In the genomic region with DNA sequence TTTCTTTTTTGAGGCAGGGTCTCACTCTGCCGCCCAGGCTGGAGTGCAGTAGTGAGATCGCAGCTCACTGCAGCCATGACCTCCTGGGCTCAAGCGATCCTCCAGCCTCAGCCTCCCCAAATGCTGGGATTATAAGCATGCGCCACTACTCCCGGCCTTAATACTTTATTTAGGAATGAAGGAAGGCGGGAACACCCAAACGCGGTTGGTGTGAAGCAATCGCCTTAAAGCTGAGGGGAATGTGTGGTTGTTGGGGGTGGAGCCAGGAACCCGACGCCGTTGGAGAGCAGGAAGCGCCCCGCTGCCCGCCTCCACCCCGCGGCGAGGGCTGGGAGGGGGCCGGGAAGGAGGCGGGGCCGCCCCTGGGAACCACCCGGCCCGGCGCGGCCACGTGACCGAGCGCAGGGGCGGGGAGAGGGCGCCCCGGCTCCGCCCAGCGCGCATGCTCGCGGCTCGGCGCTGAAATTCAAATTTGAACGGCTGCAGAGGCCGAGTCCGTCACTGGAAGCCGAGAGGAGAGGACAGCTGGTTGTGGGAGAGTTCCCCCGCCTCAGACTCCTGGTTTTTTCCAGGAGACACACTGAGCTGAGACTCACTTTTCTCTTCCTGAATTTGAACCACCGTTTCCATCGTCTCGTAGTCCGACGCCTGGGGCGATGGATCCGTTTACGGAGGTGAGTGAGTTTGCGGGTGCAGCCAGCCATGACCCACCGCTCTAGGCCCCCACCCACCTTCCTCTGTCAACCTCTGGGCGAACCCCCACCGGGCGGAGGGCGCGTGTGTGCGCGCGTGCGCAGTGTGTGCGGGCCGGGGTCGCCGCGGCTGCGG, we compare ENCODE assay signal across 8 cellular contexts. TPM values are rescaled to one million over a fixed set of nuclear protein-coding genes. Genes with fewer than 3 reads are reported as not detected.
DNase-seq lines count a peak whose midpoint lies in the region; ATAC-seq and TF ChIP-seq lines count a peak whose summit lies in the region.

A gene with protein sequence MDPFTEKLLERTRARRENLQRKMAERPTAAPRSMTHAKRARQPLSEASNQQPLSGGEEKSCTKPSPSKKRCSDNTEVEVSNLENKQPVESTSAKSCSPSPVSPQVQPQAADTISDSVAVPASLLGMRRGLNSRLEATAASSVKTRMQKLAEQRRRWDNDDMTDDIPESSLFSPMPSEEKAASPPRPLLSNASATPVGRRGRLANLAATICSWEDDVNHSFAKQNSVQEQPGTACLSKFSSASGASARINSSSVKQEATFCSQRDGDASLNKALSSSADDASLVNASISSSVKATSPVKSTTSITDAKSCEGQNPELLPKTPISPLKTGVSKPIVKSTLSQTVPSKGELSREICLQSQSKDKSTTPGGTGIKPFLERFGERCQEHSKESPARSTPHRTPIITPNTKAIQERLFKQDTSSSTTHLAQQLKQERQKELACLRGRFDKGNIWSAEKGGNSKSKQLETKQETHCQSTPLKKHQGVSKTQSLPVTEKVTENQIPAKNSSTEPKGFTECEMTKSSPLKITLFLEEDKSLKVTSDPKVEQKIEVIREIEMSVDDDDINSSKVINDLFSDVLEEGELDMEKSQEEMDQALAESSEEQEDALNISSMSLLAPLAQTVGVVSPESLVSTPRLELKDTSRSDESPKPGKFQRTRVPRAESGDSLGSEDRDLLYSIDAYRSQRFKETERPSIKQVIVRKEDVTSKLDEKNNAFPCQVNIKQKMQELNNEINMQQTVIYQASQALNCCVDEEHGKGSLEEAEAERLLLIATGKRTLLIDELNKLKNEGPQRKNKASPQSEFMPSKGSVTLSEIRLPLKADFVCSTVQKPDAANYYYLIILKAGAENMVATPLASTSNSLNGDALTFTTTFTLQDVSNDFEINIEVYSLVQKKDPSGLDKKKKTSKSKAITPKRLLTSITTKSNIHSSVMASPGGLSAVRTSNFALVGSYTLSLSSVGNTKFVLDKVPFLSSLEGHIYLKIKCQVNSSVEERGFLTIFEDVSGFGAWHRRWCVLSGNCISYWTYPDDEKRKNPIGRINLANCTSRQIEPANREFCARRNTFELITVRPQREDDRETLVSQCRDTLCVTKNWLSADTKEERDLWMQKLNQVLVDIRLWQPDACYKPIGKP (plus strand): TSS at position 492 of the 828 bp plus-strand sequence. CDS start 165 bp downstream, at position 657.

- no peaks in the 10 kb centered on the region for H3K27me3 ChIP-seq in kidney epithelial cell (ENCODE audit: control insufficient read depth, insufficient read depth, low read length)

- peak within 1 kb of the TSS; percentile 94 for H3K4me3 ChIP-seq in kidney epithelial cell (ENCODE audit: low read depth, low read length)

- H3K4me3 Mint-ChIP-seq in chondrocyte (ENCODE audit: unreplicated experiment) = peak within 1 kb of the TSS; percentile 74

- ATAC-seq in GM19025 (IDR thresholded peaks at IDR 0.05; ENCODE audit: low read depth, unreplicated experiment) (peak; percentile 83), HG03280 (IDR thresholded peaks at IDR 0.05; ENCODE audit: unreplicated experiment) (peak; percentile 78)

- H3K36me3 Mint-ChIP-seq in chondrocyte (ENCODE audit: low read depth) = no peaks in the 10 kb centered on the region

- TF ChIP-seq CTCF in chondrocyte (IDR thresholded peaks at IDR 0.05) (no peak), kidney epithelial cell (IDR thresholded peaks at IDR 0.05; ENCODE audit: insufficient read depth, low read length, poor library complexity, severe bottlenecking) (no peak)

- DNase-seq in AG20443 (ENCODE audit: low spot score) = peak; percentile 100
- peak; percentile 87 to 95 for DNase-seq in NCI-H446 (lab: John Stamatoyannopoulos, UW)
- DNase-seq in activated CD4-positive, alpha-beta T cell treated with anti-CD3 and anti-CD28 coated beads for 1 hour = peak; percentile 74
- peak; percentile 94 for DNase-seq in chondrocyte (ENCODE audit: low spot score)
- DNase-seq in kidney epithelial cell (ENCODE audit: low read depth) = peak; percentile 69
- DNase-seq in stimulated activated CD4-positive, alpha-beta T cell treated with anti-CD3 and anti-CD28 coated beads, Interleukin-15, amount 100 ng/mL, for 1 hour (ENCODE audit: low read depth in 1 of 2, low spot score in 1 of 2) = peak; percentile 67 to 79

- peaks cover 47% of the 10 kb centered on the region for H3K4me1 Mint-ChIP-seq in chondrocyte (ENCODE audit: low read depth)

- no peaks in the 10 kb centered on the region for H3K9me3 Mint-ChIP-seq in chondrocyte (ENCODE audit: low read depth)

- peak within 1 kb of the TSS; percentile 92 for H3K27ac Mint-ChIP-seq in chondrocyte (ENCODE audit: unreplicated experiment)

- no peaks in the 10 kb centered on the region for H3K36me3 ChIP-seq in kidney epithelial cell (ENCODE audit: control insufficient read depth, insufficient read depth, low read length)

- H3K27me3 Mint-ChIP-seq in chondrocyte (ENCODE audit: low read depth) = no peaks in the 10 kb centered on the region

RNA-seq across cellular contexts. Expression of the gene that starts here (rescaled TPM):
- total RNA-seq in chondrocyte (31.2 to 34.8 TPM (median 33.2 TPM) in 3 replicates), kidney epithelial cell (14.3 and 15.4 TPM in 2 replicates)

Comparison
In these comparisons a context has a peak if more than half of its experiments do, and no peak if none do; other contexts are left out.
1. Peak in every context shown above with its lines: DNase-seq, ATAC-seq and H3K4me3 ChIP-seq.